In the genomic region with DNA sequence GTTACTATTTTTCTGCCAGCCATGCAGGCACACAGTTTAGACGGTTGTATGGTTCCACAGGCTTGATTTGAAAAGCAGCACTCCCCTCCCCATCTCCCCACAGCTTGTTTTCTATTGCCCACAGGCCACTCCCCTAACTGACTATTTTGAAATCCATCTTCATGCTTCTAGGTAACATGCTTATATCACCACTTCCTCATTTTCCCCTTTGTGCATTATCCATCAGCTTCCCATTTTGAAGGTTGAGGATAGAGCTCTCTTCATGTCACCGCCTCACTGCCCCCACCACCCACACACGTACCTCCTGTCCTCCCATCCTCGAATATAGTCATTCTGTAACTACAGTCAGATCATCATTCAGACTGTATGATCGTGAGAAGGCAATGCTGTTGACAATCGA, we compare ENCODE assay signal across 15 cellular contexts.
"Had no signal": no experiment of that assay in that cellular context is flagged by ENCODE, and none has a peak within 500 bp of the region (broad histone marks: within the 10 kb centered on the region; RNA-seq: fewer than 3 reads in every experiment).

No MANE protein-coding gene starts in this region.

- H3K27me3 Mint-ChIP-seq: dendritic cell treated with granulocyte-macrophage colony-stimulating factor and Interleukin-4, amounts not matched to agents 40 ng/mL and 50 ng/mL, for 4 days had no signal

- H3K4me3 Mint-ChIP-seq: dendritic cell treated with granulocyte-macrophage colony-stimulating factor and Interleukin-4, amounts not matched to agents 40 ng/mL and 50 ng/mL, for 4 days; memory B cell; naive thymus-derived CD8-positive, alpha-beta T cell had no signal

- H3K36me3 Mint-ChIP-seq: memory B cell; naive thymus-derived CD8-positive, alpha-beta T cell had no signal

- H3K9me3 Mint-ChIP-seq: dendritic cell treated with granulocyte-macrophage colony-stimulating factor and Interleukin-4, amounts not matched to agents 40 ng/mL and 50 ng/mL, for 4 days; memory B cell had no signal

- DNase-seq: activated CD4-positive, alpha-beta T cell treated with anti-CD3 and anti-CD28 coated beads, Interleukin-2, amount 50 U/mL, for 4 hours; activated CD4-positive, CD25-positive, alpha-beta regulatory T cell treated with anti-CD3 and anti-CD28 coated beads, Interleukin-2, amount 50 U/mL, for 72 hours; activated naive CD4-positive, alpha-beta T cell treated with Interleukin-2 at 50 U/mL for 16 hours; activated T-cell treated with anti-CD3 and anti-CD28 coated beads for 4 hours; aorta; foreskin melanocyte; left ventricle myocardium superior; mucosa of descending colon; naive thymus-derived CD8-positive, alpha-beta T cell; stimulated activated CD4-positive, alpha-beta T cell treated with anti-CD3 and anti-CD28 coated beads, Interleukin-1b, Interleukin-23, amount 100 ng/mL, for 48 hours; stomach; testis; upper lobe of left lung had no signal

- H3K27ac Mint-ChIP-seq: dendritic cell treated with granulocyte-macrophage colony-stimulating factor and Interleukin-4, amounts not matched to agents 40 ng/mL and 50 ng/mL, for 4 days; memory B cell; naive thymus-derived CD8-positive, alpha-beta T cell had no signal

- ATAC-seq: left ventricle myocardium superior; mucosa of descending colon; naive thymus-derived CD8-positive, alpha-beta T cell had no signal
